ENCODE assay signal across 15 cellular contexts in genomic region chr12:52228366-52228765, GRCh38. TPM values are rescaled to one million over a fixed set of nuclear protein-coding genes. Genes with fewer than 3 reads are reported as not detected.
"Had no signal": no experiment of that assay in that cellular context is flagged by ENCODE, and none has a peak within 500 bp of the region (broad histone marks: within the 10 kb centered on the region; RNA-seq: fewer than 3 reads in every experiment).

No MANE protein-coding gene starts in this region.

- H3K36me3 ChIP-seq: thoracic aorta had no signal

- ATAC-seq: activated CD4-positive, alpha-beta T cell treated with anti-CD3 and anti-CD28 coated beads for 36 hours; left lobe of liver; stimulated activated naive B cell treated with anti-CD40 and anti-IgM and Interleukin-4, amounts not matched to agents 10 μg/mL and 1 μg/mL and 100 μg/mL, for 72 hours; WTC11 had no signal

- H3K9me3 ChIP-seq: thoracic aorta had no signal

- DNase-seq: activated CD4-positive, alpha-beta memory T cell treated with anti-CD3 and anti-CD28 coated beads for 36 hours; activated CD4-positive, alpha-beta T cell treated with anti-CD3 and anti-CD28 coated beads for 36 hours; activated naive CD4-positive, alpha-beta T cell treated with anti-CD3 and anti-CD28 coated beads, Interleukin-2, amount 10 ng/mL, durations not matched to agents 7 days and 5 days; activated T-cell treated with anti-CD3 and anti-CD28 coated beads, Interleukin-2, amount 50 U/mL, for 1 hour; aorta; cortex of kidney; hypothalamus; islet precursor cell; midbrain; stimulated activated naive B cell treated with anti-CD40 and anti-IgM and Interleukin-4, amounts not matched to agents 10 μg/mL and 1 μg/mL and 100 μg/mL, for 72 hours had no signal

- H3K4me3 ChIP-seq: thoracic aorta had no signal

RNA-seq across cellular contexts. Expression of gene KRT7, which starts 4.7 kb away (rescaled TPM):
- total RNA-seq: frontal cortex had no signal

RNA-seq across cellular contexts. Expression of gene KRT80, which starts 36.6 kb away (rescaled TPM):
- total RNA-seq: activated CD4-positive, alpha-beta memory T cell treated with anti-CD3 and anti-CD28 coated beads for 36 hours; activated CD4-positive, alpha-beta T cell treated with anti-CD3 and anti-CD28 coated beads for 36 hours; frontal cortex had no signal

RNA-seq across cellular contexts. Expression of gene KRT86, which starts 46.1 kb away (rescaled TPM):
- total RNA-seq: activated CD4-positive, alpha-beta T cell treated with anti-CD3 and anti-CD28 coated beads for 36 hours; left lobe of liver; lung microvascular endothelial cell had no signal
